ENCODE assay signal across 1 cellular context in genomic region chr1:30764939-30765582, GRCh38.
TF ChIP-seq lines count a peak whose summit lies in the region.

No MANE protein-coding gene starts in this region.

TF ChIP-seq in GM12878, 131 proteins besides CTCF, POLR2A, EP300 and RAD21 (continued from another document and continues in another):
- TF ChIP-seq E4F1 (IDR thresholded peaks at IDR 0.05; ENCODE audit: borderline replicate concordance, partially characterized antibody) (no peak), PAX8 (IDR thresholded peaks at IDR 0.05) (no peak), EZH2 (IDR thresholded peaks at IDR 0.05; ENCODE audit: borderline replicate concordance, control insufficient read depth, low read depth, low read length) (no peak), ATF3 (IDR thresholded peaks at IDR 0.05; ENCODE audit: borderline replicate concordance, extremely low read depth, low read depth, low read length) (no peak), BHLHE40 (IDR thresholded peaks at IDR 0.05; ENCODE audit: borderline replicate concordance in 1 of 2, low read depth in 2 of 2, low read length in 1 of 2) (peak; percentile 99 to 100), FOXK2 (IDR thresholded peaks at IDR 0.05) (no peak), ZNF217 (IDR thresholded peaks at IDR 0.05) (no peak), ZBTB40 (IDR thresholded peaks at IDR 0.05; ENCODE audit: borderline replicate concordance) (no peak), PRDM15 (CRISPR knock-in tag; IDR thresholded peaks at IDR 0.05) (no peak), ZBED1 (IDR thresholded peaks at IDR 0.05; ENCODE audit: borderline replicate concordance) (peak; percentile 96), BRCA1 (IDR thresholded peaks at IDR 0.05; ENCODE audit: low read depth, low read length) (no peak), ZNF384 (IDR thresholded peaks at IDR 0.05; ENCODE audit: borderline replicate concordance, low read depth, low read length) (no peak), TCF7 (IDR thresholded peaks at IDR 0.05; ENCODE audit: borderline replicate concordance) (no peak), E2F8 (IDR thresholded peaks at IDR 0.05; ENCODE audit: low read depth, partially characterized antibody) (peak; percentile 22), MYB (IDR thresholded peaks at IDR 0.05; ENCODE audit: borderline replicate concordance, low read depth, low read length) (peak; percentile 80; the same call in 1 of the 2 replicates), NRF1 (conservative IDR thresholded peaks at IDR 0.05; ENCODE audit: low read depth, low read length) (no peak), CHD2 (IDR thresholded peaks at IDR 0.05; ENCODE audit: borderline replicate concordance, low read depth, low read length) (peak; percentile 75; the same call in 1 of the 2 replicates), HSF1 (IDR thresholded peaks at IDR 0.05; ENCODE audit: low read depth, low read length) (no peak), KLF5 (IDR thresholded peaks at IDR 0.05; ENCODE audit: partially characterized antibody) (peak; percentile 93), ZNF24 (IDR thresholded peaks at IDR 0.05) (no peak), POU2F2 (IDR thresholded peaks at IDR 0.05; ENCODE audit: borderline replicate concordance, low read depth, low read length) (peak; percentile 59; the same call in 1 of the 3 replicates), EGR1 (IDR thresholded peaks at IDR 0.05; ENCODE audit: borderline replicate concordance in 1 of 2, low read depth in 2 of 2, low read length in 2 of 2) (no peak; a peak in 1 of 3 replicates), SIN3A (IDR thresholded peaks at IDR 0.05; ENCODE audit: low read depth, low read length) (0 out of 2 replicates have a peak, but pooled peaks have one; percentile 17), EED (IDR thresholded peaks at IDR 0.05; ENCODE audit: low read depth) (peak; percentile 92), SMAD1 (IDR thresholded peaks at IDR 0.05; ENCODE audit: low read depth, partially characterized antibody) (no peak), SMARCA5 (IDR thresholded peaks at IDR 0.05) (peak; percentile 67), SPI1 (IDR thresholded peaks at IDR 0.05; ENCODE audit: borderline replicate concordance, insufficient read depth, low read depth, low read length) (peak; percentile 77), SKIL (IDR thresholded peaks at IDR 0.05; ENCODE audit: low read depth, poor library complexity, severe bottlenecking) (peak; percentile 83), SUZ12 (IDR thresholded peaks at IDR 0.05; ENCODE audit: unreplicated experiment) (no peak), ZSCAN29 (IDR thresholded peaks at IDR 0.05) (no peak), YY1 (IDR thresholded peaks at IDR 0.05; ENCODE audit: low read depth, low read length) (peak; percentile 88; the same call in 1 of the 2 replicates), SUPT20H (IDR thresholded peaks at IDR 0.05; ENCODE audit: borderline replicate concordance, control insufficient read depth, low read depth, low read length) (no peak), ZBTB11 (CRISPR knock-in tag; IDR thresholded peaks at IDR 0.05) (no peak), POLR2AphosphoS5 (IDR thresholded peaks at IDR 0.05; ENCODE audit: low read length) (no peak; the same call in none of the 2 replicates), SREBF2 (IDR thresholded peaks at IDR 0.05; ENCODE audit: low read length) (no peak)
